In the genomic region with DNA sequence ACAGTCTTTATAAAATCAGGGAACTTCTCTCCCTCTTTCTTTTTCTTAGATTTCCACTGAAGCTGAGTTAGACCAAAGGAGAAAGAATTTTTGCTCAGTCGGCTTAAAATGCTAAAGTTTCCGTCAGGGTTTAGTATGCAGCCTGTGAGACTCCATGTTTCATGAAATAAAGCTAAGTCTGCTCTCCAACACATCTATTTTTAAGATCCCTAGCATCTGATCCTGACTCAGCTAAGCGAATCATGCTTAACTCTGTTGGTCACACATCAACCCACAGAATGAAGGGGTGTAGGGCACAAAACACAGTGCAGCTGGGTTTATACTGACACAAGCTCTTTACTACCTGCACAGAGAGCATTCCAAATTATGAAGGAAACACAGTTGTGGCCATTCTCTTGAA, we compare ENCODE assay signal across 11 cellular contexts.
DNase-seq lines count a peak whose midpoint lies in the region; FAIRE-seq and TF ChIP-seq lines count a peak whose summit lies in the region.
"Had no signal": no experiment of that assay in that cellular context is flagged by ENCODE, and none has a peak within 500 bp of the region (broad histone marks: within the 10 kb centered on the region; RNA-seq: fewer than 3 reads in every experiment).

No MANE protein-coding gene starts in this region.

- H3K9me3 ChIP-seq in GM23248 (ENCODE audit: low read depth) (no peaks in the 10 kb centered on the region), Peyer's patch (no peaks in the 10 kb centered on the region)
- H3K9me3 ChIP-seq: right atrium auricular region had no signal

- peak; percentile 54 for FAIRE-seq in RCC 7860 (lab: Jason Lieb, UNC)

- no peaks in the 10 kb centered on the region for H4K20me1 ChIP-seq in GM23248 (ENCODE audit: insufficient read depth)

- TF ChIP-seq CTCF in epithelial cell of proximal tubule (conservative IDR thresholded peaks at IDR 0.05; ENCODE audit: low read depth, low read length) (no peak), Peyer's patch (IDR thresholded peaks at IDR 0.05) (no peak)

- no peak for TF ChIP-seq POLR2A in Peyer's patch (IDR thresholded peaks at IDR 0.05)
- TF ChIP-seq POLR2A in erythroblast (IDR thresholded peaks at IDR 0.05; ENCODE audit: low read length) = no peak

- H3K4me1 ChIP-seq in GM23248 (ENCODE audit: insufficient read depth) (peaks cover 13% of the 10 kb centered on the region), Peyer's patch (no peaks in the 10 kb centered on the region)
- H3K4me1 ChIP-seq: right atrium auricular region had no signal

- in situ Hi-C loops in GM23248 (cut with MboI) = no loop called here

- H3K27me3 ChIP-seq in GM23248 (replicated peaks; ENCODE audit: insufficient read depth) (no peaks in the 10 kb centered on the region), Peyer's patch (peaks cover 0 to 4% of the 10 kb centered on the region in 2 donors)

- 28% methylated on average over 3 of the region's 3 CpGs for WGBS in GM23248 (ENCODE audit: low coverage in 1 of 2, low lambda C conversion rate in 2 of 2, missing lambda C conversion rate in 2 of 2), 2 experiments

- no peaks in the 10 kb centered on the region for H3K9me2 ChIP-seq in GM23248 (ENCODE audit: insufficient read depth)

- H3F3A ChIP-seq in GM23248 (ENCODE audit: insufficient read depth) = peaks cover 7% of the 10 kb centered on the region; the same call in 1 of the 2 replicates

- H3K9ac ChIP-seq in GM23248 = peak overlapping the region; percentile 45; the same call in 1 of the 2 replicates

- H2AFZ ChIP-seq in GM23248 = 0 out of 2 replicates have a peak overlapping the region, but pooled peaks have one; percentile 54
- H2AFZ ChIP-seq: PC-9 had no signal

- H3K79me2 ChIP-seq in GM23248 (ENCODE audit: insufficient read depth) = no peaks in the 10 kb centered on the region

- H3K4me3 ChIP-seq in GM23248 (no peak overlapping the region), epithelial cell of proximal tubule (ENCODE audit: low read depth, low read length) (no peak overlapping the region), Peyer's patch (no peak overlapping the region)
- H3K4me3 ChIP-seq: PC-9, right atrium auricular region had no signal

- DNase-seq in GM23248 (peak; percentile 91), RCC 7860 (ENCODE audit: low spot score) (peak; percentile 43), epithelial cell of proximal tubule (ENCODE audit: low read depth) (peak; percentile 39), putamen (ENCODE audit: low spot score) (peak; percentile 42), NCI-H510A (lab: John Stamatoyannopoulos, UW) (no peak), Peyer's patch (no peak), erythroblast (lab: John Stamatoyannopoulos, UW) (no peak), NCI-H2227 treated with DMSO at 0.1 percent for 48 hours (lab: John Stamatoyannopoulos, UW) (no peak)
- DNase-seq: DND-41, PC-9 had no signal

- H3K4me2 ChIP-seq in GM23248 (ENCODE audit: unreplicated experiment) = peak overlapping the region; percentile 36
- H3K4me2 ChIP-seq: PC-9 had no signal

- H3K36me3 ChIP-seq in GM23248 (ENCODE audit: low read depth) = no peaks in the 10 kb centered on the region
- H3K36me3 ChIP-seq in Peyer's patch = no peaks in the 10 kb centered on the region
- H3K36me3 ChIP-seq: right atrium auricular region had no signal

- H3K27ac ChIP-seq in GM23248 (peak overlapping the region; percentile 41; the same call in 1 of the 2 replicates), Peyer's patch (no peak overlapping the region)
- H3K27ac ChIP-seq: PC-9, right atrium auricular region had no signal

Comparison
In these comparisons a context has a peak if more than half of its experiments do, and no peak if none do; other contexts are left out.
1. DNase-seq: peak in GM23248 (single experiment), RCC 7860 (single experiment), epithelial cell of proximal tubule (single experiment) and putamen (single experiment); none in NCI-H510A (single experiment), Peyer's patch (0 of 3), erythroblast (0 of 2) and NCI-H2227 treated with DMSO at 0.1 percent for 48 hours (single experiment).